ENCODE assay signal across 20 cellular contexts in the genomic region with DNA sequence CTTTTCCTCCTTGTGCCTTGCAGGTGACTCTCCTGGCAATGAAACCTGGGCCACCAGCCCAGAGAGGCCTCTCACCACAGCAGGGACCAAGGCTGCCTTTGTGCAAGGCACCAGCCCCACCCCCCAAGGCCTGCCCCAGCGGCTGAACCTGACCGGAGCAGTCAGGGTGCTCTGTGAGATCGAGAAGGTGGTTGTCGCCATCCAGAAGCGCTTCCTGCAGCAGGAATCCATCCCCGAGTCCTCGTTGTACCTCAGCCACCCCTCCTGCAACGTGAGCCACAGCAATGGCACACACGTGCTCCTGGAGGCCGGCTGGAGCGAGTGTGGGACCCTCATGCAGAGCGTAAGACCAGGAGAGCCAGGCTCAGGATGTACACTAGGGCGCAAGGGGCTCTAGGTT. TPM values are rescaled to one million over a fixed set of nuclear protein-coding genes. Genes with fewer than 3 reads are reported as not detected.
"Had no signal": no experiment of that assay in that cellular context is flagged by ENCODE, and none has a peak within 500 bp of the region (broad histone marks: within the 10 kb centered on the region; RNA-seq: fewer than 3 reads in every experiment).

No MANE protein-coding gene starts in this region.

- DNase-seq: activated CD4-positive, CD25-positive, alpha-beta regulatory T cell treated with anti-CD3 and anti-CD28 coated beads, Interleukin-2, amount 50 U/mL, for 72 hours; activated naive CD4-positive, alpha-beta T cell treated with anti-CD3 and anti-CD28 coated beads for 36 hours; activated naive CD8-positive, alpha-beta T cell treated with anti-CD3 and anti-CD28 coated beads, Interleukin-2, amount 50 U/mL, for 24 hours; effector memory CD4-positive, alpha-beta T cell; foreskin keratinocyte; glutamatergic neuron; hypothalamus; kidney glomerular epithelial cell; mesendoderm; occipital lobe; stimulated activated CD4-positive, alpha-beta T cell treated with anti-CD3 and anti-CD28 coated beads, Interleukin-4, amount 100 ng/mL, for 4 hours; stimulated activated CD8-positive, alpha-beta memory T cell treated with anti-CD3 and anti-CD28 coated beads, Interleukin-4, amount 100 ng/mL, for 48 hours; stimulated activated naive CD4-positive, alpha-beta T cell treated with Interleukin-2 at 50 U/mL for 16 hours; trophoblast cell had no signal

- H3K27ac ChIP-seq: foreskin keratinocyte, right atrium auricular region, suprapubic skin had no signal

- H3K4me1 ChIP-seq: foreskin keratinocyte had no signal

- H3K4me3 ChIP-seq: right atrium auricular region, suprapubic skin had no signal

- H3K27me3 ChIP-seq: right atrium auricular region had no signal

- H3K36me3 ChIP-seq: right atrium auricular region, suprapubic skin had no signal

- H3K9me3 ChIP-seq: right atrium auricular region, suprapubic skin had no signal

- ATAC-seq: activated naive CD8-positive, alpha-beta T cell treated with anti-CD3 and anti-CD28 coated beads, Interleukin-2, amount 50 U/mL, for 24 hours; foreskin keratinocyte had no signal

RNA-seq across cellular contexts. Expression of a gene that starts 51.7 kb away (rescaled TPM):
- total RNA-seq: activated naive CD4-positive, alpha-beta T cell treated with anti-CD3 and anti-CD28 coated beads for 36 hours; activated T-helper 2 cell treated with anti-CD3 and anti-CD28 coated beads, Interferon-gamma antibody, Interleukin-2, Interleukin-4, amounts not matched to agents 10 μg/mL and 5 μg/mL and 100 μg/mL, durations not matched to agents 14 hours and 24 hours and 36 hours; astrocyte; bronchial epithelial cell; foreskin keratinocyte; occipital lobe; right atrium auricular region; skeletal muscle tissue had no signal
- polyA plus RNA-seq: foreskin keratinocyte had no signal
